ENCODE assay signal across 25 cellular contexts in genomic region chr7:47830015-47830414, GRCh38.
"Had no signal": no experiment of that assay in that cellular context is flagged by ENCODE, and none has a peak within 500 bp of the region (broad histone marks: within the 10 kb centered on the region; RNA-seq: fewer than 3 reads in every experiment).

No MANE protein-coding gene starts in this region.

- FAIRE-seq: colon, endothelial cell of umbilical vein, kidney, pancreas had no signal

- H3K4me3 ChIP-seq: dorsolateral prefrontal cortex, esophagus muscularis mucosa, gastroesophageal sphincter, heart left ventricle, hepatocyte, left ventricle myocardium inferior, lower lobe of right lung, pancreas, right atrium auricular region, sigmoid colon, skin epidermis, spleen, thoracic aorta, tibial nerve had no signal

- H3K4me3 Mint-ChIP-seq: natural killer cell; stimulated activated memory B cell treated with anti-CD40 and anti-IgM and Interleukin-4, amounts not matched to agents 10 μg/mL and 1 μg/mL and 100 μg/mL, for 72 hours had no signal

- H3K36me3 Mint-ChIP-seq: natural killer cell; stimulated activated memory B cell treated with anti-CD40 and anti-IgM and Interleukin-4, amounts not matched to agents 10 μg/mL and 1 μg/mL and 100 μg/mL, for 72 hours had no signal

- H3K36me3 ChIP-seq: esophagus muscularis mucosa, gastroesophageal sphincter, lower lobe of right lung, pancreas, right atrium auricular region, sigmoid colon, spleen, thoracic aorta, tibial nerve had no signal

- H3K79me2 ChIP-seq: hepatocyte had no signal

- H3K9me3 Mint-ChIP-seq: natural killer cell; stimulated activated memory B cell treated with anti-CD40 and anti-IgM and Interleukin-4, amounts not matched to agents 10 μg/mL and 1 μg/mL and 100 μg/mL, for 72 hours had no signal

- H3K4me1 ChIP-seq: foreskin keratinocyte, lower lobe of right lung, pancreas, sigmoid colon had no signal

- H3K27ac ChIP-seq: dorsolateral prefrontal cortex, esophagus muscularis mucosa, foreskin keratinocyte, gastroesophageal sphincter, heart left ventricle, hepatocyte, left ventricle myocardium inferior, lower lobe of right lung, pancreas, right atrium auricular region, sigmoid colon, skin epidermis, spleen, thoracic aorta had no signal

- ATAC-seq: foreskin keratinocyte; gastroesophageal sphincter; heart left ventricle; lower lobe of right lung; natural killer cell; pancreas; stimulated activated memory B cell treated with anti-CD40 and anti-IgM and Interleukin-4, amounts not matched to agents 10 μg/mL and 1 μg/mL and 100 μg/mL, for 72 hours; stimulated activated naive CD8-positive, alpha-beta T cell treated with anti-CD3 and anti-CD28 coated beads, Interleukin-15, Interleukin-2, amounts not matched to agents 100 U/mL and 50 U/mL, for 24 hours had no signal

- H2AFZ ChIP-seq: hepatocyte had no signal

- H3K27ac Mint-ChIP-seq: natural killer cell; stimulated activated memory B cell treated with anti-CD40 and anti-IgM and Interleukin-4, amounts not matched to agents 10 μg/mL and 1 μg/mL and 100 μg/mL, for 72 hours had no signal

- H3K4me2 ChIP-seq: hepatocyte had no signal

- H3K9me3 ChIP-seq: esophagus muscularis mucosa, gastroesophageal sphincter, heart left ventricle, left ventricle myocardium inferior, lower lobe of right lung, pancreas, right atrium auricular region, sigmoid colon, spleen, thoracic aorta, tibial nerve had no signal

- H3K27me3 ChIP-seq: dorsolateral prefrontal cortex, esophagus muscularis mucosa, gastroesophageal sphincter, heart left ventricle, hepatocyte, pancreas, right atrium auricular region, sigmoid colon, spleen, tibial nerve had no signal

- DNase-seq: caudate nucleus; dorsolateral prefrontal cortex; effector CD8-positive, alpha-beta T cell; foreskin keratinocyte; heart left ventricle; kidney; left ventricle myocardium inferior; lower lobe of right lung; natural killer cell; occipital lobe; pancreas; sigmoid colon; spleen; stimulated activated CD4-positive, alpha-beta T cell treated with anti-CD3 and anti-CD28 coated beads, Interleukin-4, amount 100 ng/mL, for 4 hours; stimulated activated naive CD8-positive, alpha-beta T cell treated with anti-CD3 and anti-CD28 coated beads, Interleukin-15, Interleukin-2, amounts not matched to agents 100 U/mL and 50 U/mL, for 24 hours had no signal
